ENCODE assay signal across 25 cellular contexts in genomic region chr18:38579764-38580163, GRCh38.
"Had no signal": no experiment of that assay in that cellular context is flagged by ENCODE, and none has a peak within 500 bp of the region (broad histone marks: within the 10 kb centered on the region; RNA-seq: fewer than 3 reads in every experiment).

No MANE protein-coding gene starts in this region.

- H3K27me3 Mint-ChIP-seq: memory B cell; naive B cell; natural killer cell treated with Interleukin-12 subunit alpha and Interleukin-12 subunit beta and Interleukin-15 and Interleukin-18, amount 100 ng/mL, for 72 hours; progenitor cell of endocrine pancreas; stimulated activated memory B cell treated with anti-CD40 and anti-IgM and Interleukin-4, amounts not matched to agents 10 μg/mL and 1 μg/mL and 100 μg/mL, for 72 hours; type B pancreatic cell had no signal

- H3K4me3 Mint-ChIP-seq: memory B cell; naive B cell; natural killer cell treated with Interleukin-12 subunit alpha and Interleukin-12 subunit beta and Interleukin-15 and Interleukin-18, amount 100 ng/mL, for 72 hours; neural progenitor cell; stimulated activated memory B cell treated with anti-CD40 and anti-IgM and Interleukin-4, amounts not matched to agents 10 μg/mL and 1 μg/mL and 100 μg/mL, for 72 hours; type B pancreatic cell had no signal

- ATAC-seq: left lobe of liver; natural killer cell treated with Interleukin-12 subunit alpha and Interleukin-12 subunit beta and Interleukin-15 and Interleukin-18, amount 100 ng/mL, for 72 hours; right cardiac atrium; stimulated activated memory B cell treated with anti-CD40 and anti-IgM and Interleukin-4, amounts not matched to agents 10 μg/mL and 1 μg/mL and 100 μg/mL, for 72 hours; stimulated activated naive CD8-positive, alpha-beta T cell treated with anti-CD3 and anti-CD28 coated beads, Interleukin-15, Interleukin-2, amounts not matched to agents 100 U/mL and 50 U/mL, for 24 hours had no signal

- H3K4me3 ChIP-seq: coronary artery, esophagus squamous epithelium, lung, neural progenitor cell, sigmoid colon, testis, tibial artery had no signal

- H3K9me3 Mint-ChIP-seq: neural progenitor cell had no signal

- H3K4me1 Mint-ChIP-seq: memory B cell; neural progenitor cell; stimulated activated memory B cell treated with anti-CD40 and anti-IgM and Interleukin-4, amounts not matched to agents 10 μg/mL and 1 μg/mL and 100 μg/mL, for 72 hours had no signal

- DNase-seq: dermis blood vessel endothelial cell; effector memory CD4-positive, alpha-beta T cell; erythroblast; esophagus squamous epithelium; foreskin melanocyte; glutamatergic neuron; kidney; naive B cell; right cardiac atrium; sigmoid colon; stimulated activated CD4-positive, alpha-beta T cell treated with anti-CD3 and anti-CD28 coated beads, Interleukin-4, amount 100 ng/mL, for 4 hours; stimulated activated naive CD8-positive, alpha-beta T cell treated with anti-CD3 and anti-CD28 coated beads, Interleukin-15, Interleukin-2, amounts not matched to agents 100 U/mL and 50 U/mL, for 24 hours; substantia nigra; testis; tibial artery had no signal

- H3K27ac Mint-ChIP-seq: memory B cell; natural killer cell treated with Interleukin-12 subunit alpha and Interleukin-12 subunit beta and Interleukin-15 and Interleukin-18, amount 100 ng/mL, for 72 hours; neural progenitor cell; progenitor cell of endocrine pancreas; stimulated activated memory B cell treated with anti-CD40 and anti-IgM and Interleukin-4, amounts not matched to agents 10 μg/mL and 1 μg/mL and 100 μg/mL, for 72 hours; type B pancreatic cell had no signal

- H3K9me3 ChIP-seq: esophagus squamous epithelium, sigmoid colon, testis, tibial artery had no signal

- H3K4me1 ChIP-seq: esophagus squamous epithelium, parathyroid adenoma, sigmoid colon, testis, tibial artery had no signal

- H3K36me3 Mint-ChIP-seq: memory B cell; naive B cell; natural killer cell treated with Interleukin-12 subunit alpha and Interleukin-12 subunit beta and Interleukin-15 and Interleukin-18, amount 100 ng/mL, for 72 hours; neural progenitor cell; stimulated activated memory B cell treated with anti-CD40 and anti-IgM and Interleukin-4, amounts not matched to agents 10 μg/mL and 1 μg/mL and 100 μg/mL, for 72 hours; type B pancreatic cell had no signal

- H3K36me3 ChIP-seq: esophagus squamous epithelium, neural progenitor cell, sigmoid colon, tibial artery had no signal
